Comparison of ENCODE assay signal across 11 cellular contexts in the genomic region with DNA sequence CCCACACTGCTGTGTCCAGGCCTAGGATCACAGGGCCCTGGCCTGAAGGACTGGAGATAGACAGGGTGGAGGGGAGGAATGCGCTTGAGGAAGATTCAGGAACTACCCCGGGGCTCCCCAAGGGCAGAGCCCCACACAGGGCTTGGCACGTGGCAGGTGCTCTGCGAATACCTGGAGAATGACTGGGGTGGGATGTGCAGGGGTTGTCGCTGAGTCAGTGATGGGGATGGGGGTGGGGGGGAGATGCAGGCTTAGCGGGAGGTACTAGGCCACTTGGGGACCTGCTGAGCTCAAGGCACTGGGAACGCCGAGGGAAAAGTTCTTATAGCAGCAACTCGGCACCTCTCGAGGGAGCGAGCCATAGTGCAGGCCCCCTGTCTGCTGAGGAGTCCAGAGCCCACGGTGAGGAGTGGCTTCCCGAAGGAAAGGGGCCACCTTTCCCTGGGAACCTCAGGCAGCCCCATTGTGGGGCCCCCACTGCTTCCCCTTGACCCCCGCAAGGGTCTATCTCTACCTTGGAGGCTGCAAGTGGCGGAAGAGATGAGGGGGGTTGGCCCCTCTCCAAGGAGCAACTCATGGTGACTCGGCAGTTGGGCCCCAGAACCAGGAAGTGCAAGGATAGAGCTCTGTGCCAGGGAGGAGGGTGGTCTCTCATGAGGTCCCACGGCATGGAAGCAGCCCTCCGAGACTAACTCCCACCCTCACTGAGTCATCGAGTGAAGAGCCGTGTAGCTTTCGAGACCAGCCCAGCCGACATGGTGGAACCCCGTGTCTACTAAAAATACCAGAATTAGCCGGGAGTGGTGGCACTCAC. TPM values are rescaled to one million over a fixed set of nuclear protein-coding genes. Genes with fewer than 3 reads are reported as not detected.
DNase-seq lines count a peak whose midpoint lies in the region; ATAC-seq, FAIRE-seq and TF ChIP-seq lines count a peak whose summit lies in the region.
"Had no signal": no experiment of that assay in that cellular context is flagged by ENCODE, and none has a peak within 500 bp of the region (broad histone marks: within the 10 kb centered on the region; RNA-seq: fewer than 3 reads in every experiment).

No MANE protein-coding gene starts in this region.

- DNase-seq in A673 (ENCODE audit: low spot score) (no peak), HK-2 (ENCODE audit: unreplicated experiment) (peak; percentile 59), amniotic epithelial cell (ENCODE audit: low read depth) (peak; percentile 17), left lung (peak; percentile 37 to 77), vagina (ENCODE audit: extremely low spot score in 2 of 2) (no peak), H54 (ENCODE audit: insufficient read length, low spot score) (no peak), GM10266 (ENCODE audit: extremely low spot score) (no peak), GM19238 (ENCODE audit: insufficient read length, low spot score) (no peak)
- DNase-seq: activated CD8-positive, alpha-beta memory T cell treated with anti-CD3 and anti-CD28 coated beads for 24 hours; NCI-H1092; RPMI8226 had no signal

- ATAC-seq in left lung: no peak

- H3K27me3 ChIP-seq in A673 (replicated peaks; ENCODE audit: insufficient read depth, low read depth, low read length, poor library complexity) (no peaks in the 10 kb centered on the region), left lung (peaks cover 0 to 3% of the 10 kb centered on the region in 2 donors), vagina (no peaks in the 10 kb centered on the region)

- no peaks in the 10 kb centered on the region for H3K4me1 ChIP-seq in A673 (ENCODE audit: insufficient read depth, low read length, poor library complexity, severe bottlenecking)
- peaks cover 0 to 57% of the 10 kb centered on the region in 2 donors for H3K4me1 ChIP-seq in left lung
- H3K4me1 ChIP-seq in vagina: peaks cover 20% of the 10 kb centered on the region

- H3K4me3 ChIP-seq in A673 (ENCODE audit: low read depth, low read length, poor library complexity, severe bottlenecking) (no peak overlapping the region), left lung (no peak overlapping the region), vagina (no peak overlapping the region)

- intact Hi-C loops in A673 (cut with micrococcal nuclease; ENCODE audit: unreplicated experiment): no loop called here
- intact Hi-C loops in left lung (cut with DNase I): no loop called here
- intact Hi-C loops in vagina (cut with DNase I): no loop called here

- no peaks in the 10 kb centered on the region for H3K36me3 ChIP-seq in A673 (ENCODE audit: insufficient read depth, low read length, poor library complexity, severe bottlenecking)
- H3K36me3 ChIP-seq in left lung: no peaks in the 10 kb centered on the region
- H3K36me3 ChIP-seq in vagina: peaks cover 0 to 5% of the 10 kb centered on the region in 2 donors

- no peak for FAIRE-seq in H54 (lab: Jason Lieb, UNC)

- TF ChIP-seq CTCF in A673 (conservative IDR thresholded peaks at IDR 0.05; ENCODE audit: low read depth, low read length): no peak
- TF ChIP-seq CTCF in left lung (IDR thresholded peaks at IDR 0.05): no peak
- TF ChIP-seq CTCF in vagina (IDR thresholded peaks at IDR 0.05): no peak
- TF ChIP-seq CTCF in GM10266 (IDR thresholded peaks at IDR 0.05; ENCODE audit: control insufficient read depth, insufficient read depth, low read depth, missing control alignments): no peak

- TF ChIP-seq POLR2A in vagina (IDR thresholded peaks at IDR 0.05) (no peak), H54 (IDR thresholded peaks at IDR 0.05; ENCODE audit: low read depth, low read length) (no peak)

- POLR2A ChIA-PET in A673 (lab: Charles Lee; ENCODE audit: low non-redundant PET): no interaction called here

- CTCF ChIA-PET in A673 (lab: Charles Lee): interaction anchor here (0.6 to 0.8 kb wide), 2 partner anchors 134 to 842 kb away, joined by 7 to 9 read pairs; no protein-coding TSS in a partner anchor

- H3K9me3 ChIP-seq in A673 (ENCODE audit: low read depth, low read length, poor library complexity, severe bottlenecking): no peaks in the 10 kb centered on the region
- H3K9me3 ChIP-seq in left lung: no peaks in the 10 kb centered on the region
- H3K9me3 ChIP-seq in vagina: no peaks in the 10 kb centered on the region

- H3K27ac ChIP-seq in A673 (ENCODE audit: low read depth, low read length, poor library complexity, severe bottlenecking): peak overlapping the region; percentile 47
- no peak overlapping the region for H3K27ac ChIP-seq in left lung
- no peak overlapping the region for H3K27ac ChIP-seq in vagina

- no TSS peak for BruUV-seq in A673 (replicated peaks; lab: Mats Ljungman, UMichigan)

RNA-seq across cellular contexts. Expression of a gene that starts 33.1 kb away (rescaled TPM):
- total RNA-seq in A673 (2021): 23.3 and 29.6 TPM in 2 replicates
- 10 to 100 TPM; 37.4 to 53.5 TPM for total RNA-seq in left lung
- 48.6 TPM for total RNA-seq in vagina

Comparison
In these comparisons a context has a peak if more than half of its experiments do, and no peak if none do; other contexts are left out.
1. DNase-seq: peak in HK-2 (single experiment), amniotic epithelial cell (single experiment) and left lung (2 of 2); none in A673 (single experiment), vagina (0 of 2), H54 (single experiment), GM10266 (single experiment) and GM19238 (single experiment).